Comparison of ENCODE assay signal across 22 cellular contexts in genomic region chr12:123747309-123747708, GRCh38. TPM values are rescaled to one million over a fixed set of nuclear protein-coding genes. Genes with fewer than 3 reads are reported as not detected.
A peak's percentile ranks its signal among the peaks of the same experiment; 100 is the strongest.
DNase-seq lines count a peak whose midpoint lies in the region; ATAC-seq, FAIRE-seq and TF ChIP-seq lines count a peak whose summit lies in the region.
"Had no signal": no experiment of that assay in that cellular context is flagged by ENCODE, and none has a peak within 500 bp of the region (broad histone marks: within the 10 kb centered on the region; RNA-seq: fewer than 3 reads in every experiment).

No MANE protein-coding gene starts in this region.

- H3K9me3 ChIP-seq in A549 (no peaks in the 10 kb centered on the region), transverse colon (no peaks in the 10 kb centered on the region)
- H3K9me3 ChIP-seq: Peyer's patch had no signal

- peaks cover 51% of the 10 kb centered on the region for H3K36me3 Mint-ChIP-seq in activated CD4-positive, alpha-beta T cell treated with anti-CD3 and anti-CD28 coated beads, Interleukin-2, amount 10 ng/mL, durations not matched to agents 7 days and 5 days (ENCODE audit: low read depth)
- H3K36me3 Mint-ChIP-seq in T-cell: peaks cover 64% of the 10 kb centered on the region

- peak; percentile 23 for FAIRE-seq in A549 (lab: Jason Lieb, UNC)
- FAIRE-seq in bronchial epithelial cell (lab: Jason Lieb, UNC): no peak
- no peak for FAIRE-seq in GM19239 (lab: Jason Lieb, UNC)
- FAIRE-seq: D721Med had no signal

- POLR2A ChIA-PET in activated CD4-positive, alpha-beta T cell treated with anti-CD3 and anti-CD28 coated beads, Interleukin-2, amount 10 ng/mL, durations not matched to agents 7 days and 5 days (lab: Charles Lee): no interaction called here
- POLR2A ChIA-PET in A549 (lab: Yijun Ruan, JAX): no interaction called here
- POLR2A ChIA-PET in T-cell (lab: Charles Lee): no interaction called here

- H3K4me3 ChIP-seq in A549 (no peak overlapping the region), bronchial epithelial cell (ENCODE audit: low read depth, low read length) (no peak overlapping the region), transverse colon (no peak overlapping the region)
- H3K4me3 ChIP-seq: Peyer's patch had no signal

- intact Hi-C loops in transverse colon (cut with DNase I; ENCODE audit: low total_unique reads): no loop called here

- TF ChIP-seq RAD21 in A549 (conservative IDR thresholded peaks at IDR 0.05 in 1 of 2, IDR thresholded peaks at IDR 0.05 in 1 of 2): no peak

- CTCF ChIA-PET in activated CD4-positive, alpha-beta T cell treated with anti-CD3 and anti-CD28 coated beads, Interleukin-2, amount 10 ng/mL, durations not matched to agents 7 days and 5 days (lab: Charles Lee): interaction anchor here (0.6 kb wide), 1 partner anchor 76 kb away, joined by 3 read pairs; no protein-coding TSS in a partner anchor
- CTCF ChIA-PET in A549 (lab: Yijun Ruan, JAX): interaction anchor here (0.8 kb wide), 1 partner anchor 259 kb away, joined by 3 read pairs; no protein-coding TSS in a partner anchor
- CTCF ChIA-PET in T-cell (lab: Charles Lee): no interaction called here

- TF ChIP-seq CTCF in A549 (IDR thresholded peaks at IDR 0.05): no peak
- no peak for TF ChIP-seq CTCF in bronchial epithelial cell (IDR thresholded peaks at IDR 0.05; ENCODE audit: insufficient read depth, low read length, severe bottlenecking)
- TF ChIP-seq CTCF in transverse colon (IDR thresholded peaks at IDR 0.05): no peak

- no peak overlapping the region for H3K4me2 ChIP-seq in A549

- peaks cover 28% of the 10 kb centered on the region for H3K4me1 Mint-ChIP-seq in activated CD4-positive, alpha-beta T cell treated with anti-CD3 and anti-CD28 coated beads, Interleukin-2, amount 10 ng/mL, durations not matched to agents 7 days and 5 days
- peaks cover 15 to 38% (median 22%) of the 10 kb centered on the region in 3 donors for H3K4me1 Mint-ChIP-seq in T-cell

- no peaks in the 10 kb centered on the region for H3K9me3 Mint-ChIP-seq in activated CD4-positive, alpha-beta T cell treated with anti-CD3 and anti-CD28 coated beads, Interleukin-2, amount 10 ng/mL, durations not matched to agents 7 days and 5 days
- no peaks in the 10 kb centered on the region for H3K9me3 Mint-ChIP-seq in T-cell
- H3K9me3 Mint-ChIP-seq: IgD-negative memory B cell had no signal

- WGBS in A549 (ENCODE audit: missing lambda C conversion rate): 92% methylated on average over 5 of the region's 5 CpGs
- WGBS in transverse colon (ENCODE audit: low coverage in 1 of 2), 2 donors: 79 to 82% methylated on average over 4 to 5 of the region's 5 CpGs

- H3K4me3 Mint-ChIP-seq in activated CD4-positive, alpha-beta T cell treated with anti-CD3 and anti-CD28 coated beads, Interleukin-2, amount 10 ng/mL, durations not matched to agents 7 days and 5 days: no peak overlapping the region
- H3K4me3 Mint-ChIP-seq in T-cell: peak overlapping the region in 1 of 3 donors; percentile 55
- H3K4me3 Mint-ChIP-seq: IgD-negative memory B cell had no signal

- TF ChIP-seq EP300 in A549 (IDR thresholded peaks at IDR 0.05) (no peak), transverse colon (IDR thresholded peaks at IDR 0.05; ENCODE audit: low read depth) (no peak)

- H3K27me3 ChIP-seq in bronchial epithelial cell (ENCODE audit: control insufficient read depth, insufficient read depth, low read length): no peaks in the 10 kb centered on the region
- no peaks in the 10 kb centered on the region for H3K27me3 ChIP-seq in transverse colon
- H3K27me3 ChIP-seq: Peyer's patch had no signal

- H3K4me1 ChIP-seq in A549 (no peaks in the 10 kb centered on the region), transverse colon (no peaks in the 10 kb centered on the region)
- H3K4me1 ChIP-seq: Peyer's patch had no signal

- peak overlapping the region; percentile 22 for H3K27ac Mint-ChIP-seq in activated CD4-positive, alpha-beta T cell treated with anti-CD3 and anti-CD28 coated beads, Interleukin-2, amount 10 ng/mL, durations not matched to agents 7 days and 5 days
- H3K27ac Mint-ChIP-seq in T-cell: peak overlapping the region; percentile 70 to 71

- H3K27me3 Mint-ChIP-seq in activated CD4-positive, alpha-beta T cell treated with anti-CD3 and anti-CD28 coated beads, Interleukin-2, amount 10 ng/mL, durations not matched to agents 7 days and 5 days: no peaks in the 10 kb centered on the region
- H3K27me3 Mint-ChIP-seq in T-cell: no peaks in the 10 kb centered on the region
- H3K27me3 Mint-ChIP-seq: IgD-negative memory B cell had no signal

- ATAC-seq in A549: no peak
- ATAC-seq in T-cell (replicated peaks in 1 of 4): peak in 3 of 4 experiments; percentile 19 to 72 (median 33)

- DNase-seq in activated CD4-positive, alpha-beta T cell treated with anti-CD3 and anti-CD28 coated beads, Interleukin-2, amount 10 ng/mL, durations not matched to agents 7 days and 5 days: no peak
- no peak for DNase-seq in activated CD4-positive, alpha-beta T cell treated with anti-CD3 and anti-CD28 coated beads, Interleukin-2, amount 50 U/mL, for 48 hours
- no peak for DNase-seq in A549 (ENCODE audit: low read depth in 1 of 2, low spot score in 1 of 2)
- no peak for DNase-seq in T-cell
- peak; percentile 10 for DNase-seq in bronchial epithelial cell (ENCODE audit: low read depth)
- DNase-seq in GM19239 (ENCODE audit: insufficient read length, low spot score): no peak
- DNase-seq in transverse colon: no peak
- DNase-seq in hypothalamus (lab: John Stamatoyannopoulos, UW): no peak
- DNase-seq: 8988T, DMS53, GF-D8, MV-4-11, NCI-H1105 treated with DMSO at 0.1 percent for 48 hours, NCI-H2029 treated with DMSO at 0.1 percent for 48 hours, NCI-H2171, NCI-H524 treated with DMSO at 0.1 percent for 48 hours, NCI-H82, Peyer's patch had no signal

- TF ChIP-seq POLR2A in A549 (IDR thresholded peaks at IDR 0.05; ENCODE audit: low read length) (no peak), transverse colon (IDR thresholded peaks at IDR 0.05) (no peak)

- peaks cover 10% of the 10 kb centered on the region for H3K36me3 ChIP-seq in bronchial epithelial cell (ENCODE audit: control insufficient read depth, insufficient read depth, low read length)
- H3K36me3 ChIP-seq in transverse colon: peaks cover 0 to 34% (median 12%) of the 10 kb centered on the region in 4 donors

- H3K27ac ChIP-seq in A549 (no peak overlapping the region), transverse colon (no peak overlapping the region)
- H3K27ac ChIP-seq: C4-2B, Peyer's patch had no signal

- in situ Hi-C loops in transverse colon (cut with MboI; ENCODE audit: low pct_ligation_motif_present in 1 of 4, low pct_unique_long_range_greater_than_20kb in 1 of 4, low sequenced_read_pairs in 3 of 4): no loop called here

TF ChIP-seq in A549, 52 proteins besides CTCF, POLR2A, EP300 and RAD21:
- TF ChIP-seq, protein P1, sequence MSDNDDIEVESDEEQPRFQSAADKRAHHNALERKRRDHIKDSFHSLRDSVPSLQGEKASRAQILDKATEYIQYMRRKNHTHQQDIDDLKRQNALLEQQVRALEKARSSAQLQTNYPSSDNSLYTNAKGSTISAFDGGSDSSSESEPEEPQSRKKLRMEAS (IDR thresholded peaks at IDR 0.05): no peak
- no peak for TF ChIP-seq FOSL2 (IDR thresholded peaks at IDR 0.05)
- TF ChIP-seq FOSL2 (CRISPR knock-in tag; IDR thresholded peaks at IDR 0.05): no peak
- no peak for TF ChIP-seq RARB (CRISPR knock-in tag; IDR thresholded peaks at IDR 0.05)
TF ChIP-seq in A549: peak in this region for 0.

RNA-seq across cellular contexts. Expression of gene DNAH10, which starts 14.8 kb away (rescaled TPM):
- total RNA-seq in activated CD4-positive, alpha-beta T cell treated with anti-CD3 and anti-CD28 coated beads, Interleukin-2, amount 10 ng/mL, durations not matched to agents 7 days and 5 days: under 1 TPM; 0.12 to 0.17 TPM
- polyA plus RNA-seq in A549 (2011; rRNA removed) (0.36 and 0.39 TPM in 2 replicates), A549 (2017; fragmentation: RNase III; extraction: RNeasy Plus Mini Kit Qiagen cat#74134 plus additional on column Dnase treatment) (0.14 to 0.37 TPM (median 0.37 TPM) in 3 replicates)
- 0.12 and 0.21 TPM in 2 replicates for polyA plus RNA-seq in A549 (2012; cell fraction: cytosol; rRNA removed)
- polyA plus RNA-seq in A549 (2012; cell fraction: nucleus; rRNA removed): 0.25 and 0.32 TPM in 2 replicates
- polyA minus RNA-seq in A549 (2011; rRNA and poly(A)+ RNA removed): 0.88 and 1.1 TPM in 2 replicates
- total RNA-seq in T-cell (under 1 TPM; 0.08 to 0.32 (median 0.19) TPM), bronchial epithelial cell (under 0.01 and 0.13 TPM in 2 replicates), transverse colon (under 1 TPM in 2 of 4 donors, not detected in 2; 0.14 to 0.20 TPM)
- total RNA-seq: M059J had no signal

RNA-seq across cellular contexts. Expression of gene ATP6V0A2, which starts 35.2 kb away (rescaled TPM):
- total RNA-seq in activated CD4-positive, alpha-beta T cell treated with anti-CD3 and anti-CD28 coated beads, Interleukin-2, amount 10 ng/mL, durations not matched to agents 7 days and 5 days: 10 to 100 TPM; 43.2 to 46.4 TPM
- polyA plus RNA-seq in A549 (2011; rRNA removed) (42.4 and 44.6 TPM in 2 replicates), A549 (2017; fragmentation: RNase III; extraction: RNeasy Plus Mini Kit Qiagen cat#74134 plus additional on column Dnase treatment) (11.9 to 12.5 TPM (median 12.1 TPM) in 3 replicates)
- 17.5 and 24.8 TPM in 2 replicates for polyA plus RNA-seq in A549 (2012; cell fraction: cytosol; rRNA removed)
- 35.7 and 41.0 TPM in 2 replicates for polyA plus RNA-seq in A549 (2012; cell fraction: nucleus; rRNA removed)
- 51.8 and 61.0 TPM in 2 replicates for polyA minus RNA-seq in A549 (2011; rRNA and poly(A)+ RNA removed)
- total RNA-seq in T-cell (10 to 100 TPM; 34.9 to 47.2 (median 46.3) TPM), bronchial epithelial cell (18.2 TPM in 2 replicates), transverse colon (10 to 100 TPM; 23.9 to 33.3 (median 29.0) TPM)

Comparison
In these comparisons a context has a peak if more than half of its experiments do, and no peak if none do; other contexts are left out.
1. ATAC-seq: peak in T-cell (3 of 4); none in A549 (0 of 2).
2. CTCF ChIA-PET loops: an anchor here in activated CD4-positive, alpha-beta T cell treated with anti-CD3 and anti-CD28 coated beads, Interleukin-2, amount 10 ng/mL, durations not matched to agents 7 days and 5 days (0.6 kb wide) and A549 (0.8 kb wide); none called in T-cell.